Comparison of ENCODE assay signal across 1 cellular context in genomic region chr3:12578742-12579141, GRCh38.
TF ChIP-seq lines count a peak whose summit lies in the region.

No MANE protein-coding gene starts in this region.

TF ChIP-seq in HEK293, 187 proteins besides CTCF, POLR2A, EP300 and RAD21 (continued from another document):
- TF ChIP-seq, protein P1, sequence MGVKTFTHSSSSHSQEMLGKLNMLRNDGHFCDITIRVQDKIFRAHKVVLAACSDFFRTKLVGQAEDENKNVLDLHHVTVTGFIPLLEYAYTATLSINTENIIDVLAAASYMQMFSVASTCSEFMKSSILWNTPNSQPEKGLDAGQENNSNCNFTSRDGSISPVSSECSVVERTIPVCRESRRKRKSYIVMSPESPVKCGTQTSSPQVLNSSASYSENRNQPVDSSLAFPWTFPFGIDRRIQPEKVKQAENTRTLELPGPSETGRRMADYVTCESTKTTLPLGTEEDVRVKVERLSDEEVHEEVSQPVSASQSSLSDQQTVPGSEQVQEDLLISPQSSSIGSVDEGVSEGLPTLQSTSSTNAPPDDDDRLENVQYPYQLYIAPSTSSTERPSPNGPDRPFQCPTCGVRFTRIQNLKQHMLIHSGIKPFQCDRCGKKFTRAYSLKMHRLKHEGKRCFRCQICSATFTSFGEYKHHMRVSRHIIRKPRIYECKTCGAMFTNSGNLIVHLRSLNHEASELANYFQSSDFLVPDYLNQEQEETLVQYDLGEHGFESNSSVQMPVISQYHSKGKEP (tag by site-specific recombination; IDR thresholded peaks at IDR 0.05), result no peak
- TF ChIP-seq SP3 (tag by site-specific recombination; IDR thresholded peaks at IDR 0.05), result no peak
- TF ChIP-seq, protein P2, sequence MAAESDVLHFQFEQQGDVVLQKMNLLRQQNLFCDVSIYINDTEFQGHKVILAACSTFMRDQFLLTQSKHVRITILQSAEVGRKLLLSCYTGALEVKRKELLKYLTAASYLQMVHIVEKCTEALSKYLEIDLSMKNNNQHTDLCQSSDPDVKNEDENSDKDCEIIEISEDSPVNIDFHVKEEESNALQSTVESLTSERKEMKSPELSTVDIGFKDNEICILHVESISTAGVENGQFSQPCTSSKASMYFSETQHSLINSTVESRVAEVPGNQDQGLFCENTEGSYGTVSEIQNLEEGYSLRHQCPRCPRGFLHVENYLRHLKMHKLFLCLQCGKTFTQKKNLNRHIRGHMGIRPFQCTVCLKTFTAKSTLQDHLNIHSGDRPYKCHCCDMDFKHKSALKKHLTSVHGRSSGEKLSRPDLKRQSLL (tag by site-specific recombination; IDR thresholded peaks at IDR 0.05), result no peak
- TF ChIP-seq KLF8 (tag by site-specific recombination; IDR thresholded peaks at IDR 0.05), result peak; percentile 54; the same call in 1 of the 2 replicates
- TF ChIP-seq GLIS1 (tag by site-specific recombination; IDR thresholded peaks at IDR 0.05), result no peak
- TF ChIP-seq ZNF555 (tag by site-specific recombination; conservative IDR thresholded peaks at IDR 0.05), result no peak
- no peak for TF ChIP-seq ZNF133 (tag by site-specific recombination; IDR thresholded peaks at IDR 0.05)
